ENCODE assay signal across 1 cellular context in genomic region chr2:40049782-40050181, GRCh38.
TF ChIP-seq lines count a peak whose summit lies in the region.

No MANE protein-coding gene starts in this region.

TF ChIP-seq in GM23338, 12 proteins besides CTCF, POLR2A, EP300 and RAD21 (continued from another document):
- no peak for TF ChIP-seq EZH2phosphoT487 (IDR thresholded peaks at IDR 0.05; ENCODE audit: unreplicated experiment)
